20 cellular contexts compared by ENCODE assay signal in the genomic region with DNA sequence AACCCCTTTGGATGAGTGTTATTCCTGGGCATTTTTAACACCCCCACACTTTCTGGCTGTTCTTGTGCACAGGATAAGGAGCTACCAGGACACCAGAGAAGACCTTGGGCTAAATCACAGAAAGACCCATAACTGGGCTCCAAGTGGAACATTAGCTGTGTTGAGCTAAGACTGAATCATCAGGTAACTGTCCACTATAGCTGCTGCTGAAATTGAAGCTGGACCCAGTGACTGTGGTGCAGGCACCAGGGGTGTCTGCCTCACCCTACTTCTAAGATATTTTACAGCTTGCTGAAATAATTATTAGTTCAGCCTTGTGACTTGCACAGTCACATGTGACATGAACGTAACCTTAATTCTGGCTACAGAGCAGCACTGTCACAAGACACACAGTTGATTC.
"Had no signal": no experiment of that assay in that cellular context is flagged by ENCODE, and none has a peak within 500 bp of the region (broad histone marks: within the 10 kb centered on the region; RNA-seq: fewer than 3 reads in every experiment).

No MANE protein-coding gene starts in this region.

- H3K27ac Mint-ChIP-seq: endodermal cell; nephron progenitor cell; stimulated activated naive CD8-positive, alpha-beta T cell treated with anti-CD3 and anti-CD28 coated beads, Interleukin-15, Interleukin-2, amounts not matched to agents 100 ng/mL and 50 ng/mL, for 24 hours had no signal

- H3K4me1 ChIP-seq: esophagus muscularis mucosa, psoas muscle, right lobe of liver, testis, upper lobe of left lung had no signal

- H3K4me2 ChIP-seq: smooth muscle cell had no signal

- DNase-seq: activated CD4-positive, alpha-beta T cell treated with anti-CD3 and anti-CD28 coated beads for 1 hour; activated CD4-positive, alpha-beta T cell treated with anti-CD3 and anti-CD28 coated beads, Interleukin-2, amount 50 U/mL, for 4 hours; activated naive CD4-positive, alpha-beta T cell treated with Interleukin-2 at 50 U/mL for 16 hours; activated T-cell treated with anti-CD3 and anti-CD28 coated beads for 4 hours; aorta; cerebellar nuclear complex; endodermal cell; glutamatergic neuron; hypothalamus; nephron progenitor cell; psoas muscle; right lobe of liver; stimulated activated CD4-positive, alpha-beta T cell treated with anti-CD3 and anti-CD28 coated beads, Interleukin-4, amount 100 ng/mL, for 4 hours; T-helper 1 cell; T1000; testis; upper lobe of left lung had no signal

- H3K27me3 ChIP-seq: esophagus muscularis mucosa, right lobe of liver, testis, upper lobe of left lung had no signal

- H3K27ac ChIP-seq: esophagus muscularis mucosa, psoas muscle, right lobe of liver, testis, upper lobe of left lung had no signal

- ATAC-seq: psoas muscle, right lobe of liver had no signal

- H3K4me1 Mint-ChIP-seq: nephron progenitor cell had no signal

- H3K4me3 ChIP-seq: esophagus muscularis mucosa, psoas muscle, right lobe of liver, smooth muscle cell, testis, upper lobe of left lung had no signal

- H3K9me3 ChIP-seq: esophagus muscularis mucosa, psoas muscle, right lobe of liver, testis, upper lobe of left lung had no signal

- H3K36me3 ChIP-seq: esophagus muscularis mucosa, right lobe of liver, upper lobe of left lung had no signal

- H3K4me3 Mint-ChIP-seq: endodermal cell; nephron progenitor cell; stimulated activated naive CD8-positive, alpha-beta T cell treated with anti-CD3 and anti-CD28 coated beads, Interleukin-15, Interleukin-2, amounts not matched to agents 100 ng/mL and 50 ng/mL, for 24 hours had no signal
